11 cellular contexts compared by ENCODE assay signal in the genomic region with DNA sequence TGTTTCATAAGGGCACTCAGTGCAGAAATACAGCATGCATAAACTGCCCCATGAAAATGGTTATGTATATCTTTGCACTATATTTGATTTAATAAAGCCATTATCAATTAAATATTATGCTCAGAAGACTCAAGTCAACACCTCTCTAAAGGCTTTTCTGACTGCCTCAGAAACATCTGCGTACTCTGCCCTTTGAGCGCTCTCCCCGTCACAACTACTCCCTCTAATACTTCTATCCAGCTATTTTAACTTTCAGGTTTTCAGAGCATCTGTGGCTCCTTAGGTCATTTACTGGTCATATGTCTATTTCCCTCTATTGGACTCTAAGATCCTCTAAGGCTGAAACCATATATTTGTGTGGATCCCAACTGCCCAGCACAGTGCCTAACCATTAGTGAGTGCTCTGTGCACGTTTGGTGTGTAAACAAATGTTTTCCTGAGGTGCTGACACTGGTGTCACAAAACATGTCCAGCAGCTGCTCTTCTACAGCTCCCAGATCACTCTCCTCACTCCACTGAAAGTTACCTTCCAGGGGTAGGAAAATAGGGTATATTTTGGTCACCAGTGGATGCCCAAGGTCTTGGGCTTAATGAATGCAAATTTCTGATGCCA.
DNase-seq lines count a peak whose midpoint lies in the region; ATAC-seq, FAIRE-seq and TF ChIP-seq lines count a peak whose summit lies in the region.
"Had no signal": no experiment of that assay in that cellular context is flagged by ENCODE, and none has a peak within 500 bp of the region (broad histone marks: within the 10 kb centered on the region; RNA-seq: fewer than 3 reads in every experiment).

No MANE protein-coding gene starts in this region.

- peak overlapping the region; percentile 58 to 74 for H3K27ac ChIP-seq in prostate gland
- no peak overlapping the region for H3K27ac ChIP-seq in GM23338 (ENCODE audit: low read depth)

- H3K9me3 Mint-ChIP-seq in glutamatergic neuron (ENCODE audit: unreplicated experiment) = no peaks in the 10 kb centered on the region
- H3K9me3 Mint-ChIP-seq in GM23338 = no peaks in the 10 kb centered on the region

- H3K27ac Mint-ChIP-seq in glutamatergic neuron (ENCODE audit: unreplicated experiment) = peak overlapping the region; percentile 82
- no peak overlapping the region for H3K27ac Mint-ChIP-seq in GM23338

- no peak for TF ChIP-seq POLR2A in prostate gland (IDR thresholded peaks at IDR 0.05)

- H3K4me3 Mint-ChIP-seq in glutamatergic neuron (ENCODE audit: unreplicated experiment) = no peak overlapping the region
- H3K4me3 Mint-ChIP-seq in GM23338 = no peak overlapping the region

- 79% methylated on average over 4 of the region's 4 CpGs for WGBS in prostate gland

- H3K4me1 ChIP-seq in Loucy (ENCODE audit: insufficient read depth, low read length, poor library complexity, severe bottlenecking) = peaks cover 32% of the 10 kb centered on the region
- H3K4me1 ChIP-seq in prostate gland (replicated peaks) = peaks cover 15% of the 10 kb centered on the region
- peaks cover 10% of the 10 kb centered on the region for H3K4me1 ChIP-seq in GM23338 (ENCODE audit: insufficient read depth)
- H3K4me1 ChIP-seq: BE2C had no signal

- H3F3A ChIP-seq in Loucy (ENCODE audit: low read depth) = no peaks in the 10 kb centered on the region
- H3F3A ChIP-seq in GM23338 (replicated peaks; ENCODE audit: low read depth) = no peaks in the 10 kb centered on the region

- no peaks in the 10 kb centered on the region for H3K36me3 Mint-ChIP-seq in glutamatergic neuron (ENCODE audit: unreplicated experiment)
- H3K36me3 Mint-ChIP-seq in GM23338 (ENCODE audit: low read depth) = no peaks in the 10 kb centered on the region

- no peak for ATAC-seq in GM23338

- TF ChIP-seq CTCF in Loucy (conservative IDR thresholded peaks at IDR 0.05; ENCODE audit: low read length) (no peak), glutamatergic neuron (IDR thresholded peaks at IDR 0.05; ENCODE audit: partially characterized antibody, unreplicated experiment) (no peak), prostate gland (IDR thresholded peaks at IDR 0.05) (no peak), GM23338 (conservative IDR thresholded peaks at IDR 0.05; ENCODE audit: low read depth in 2 of 2) (no peak), GM20000 (IDR thresholded peaks at IDR 0.05; ENCODE audit: extremely low read depth, missing control alignments) (no peak)

- H3K9me3 ChIP-seq in Loucy (ENCODE audit: insufficient read depth, low read depth, low read length) = no peaks in the 10 kb centered on the region
- no peaks in the 10 kb centered on the region for H3K9me3 ChIP-seq in prostate gland
- H3K9me3 ChIP-seq: BE2C had no signal

- H2AFZ ChIP-seq in Loucy (ENCODE audit: low read length) (no peak overlapping the region), GM23338 (no peak overlapping the region)

- H3K9me2 ChIP-seq in Loucy (replicated peaks; ENCODE audit: low read depth, low read length) (no peaks in the 10 kb centered on the region), GM23338 (ENCODE audit: insufficient read depth) (no peaks in the 10 kb centered on the region)

- no peaks in the 10 kb centered on the region for H4K20me1 ChIP-seq in Loucy (ENCODE audit: insufficient read depth, low read length, poor library complexity, severe bottlenecking)
- H4K20me1 ChIP-seq in GM23338 (replicated peaks; ENCODE audit: insufficient read depth) = no peaks in the 10 kb centered on the region

- H3K4me3 ChIP-seq in Loucy (ENCODE audit: low read length, poor library complexity, severe bottlenecking) (no peak overlapping the region), prostate gland (no peak overlapping the region), GM23338 (no peak overlapping the region)

- H3K4me2 ChIP-seq in Loucy (ENCODE audit: low read depth, low read length, poor library complexity, severe bottlenecking) (peak overlapping the region; percentile 60), GM23338 (no peak overlapping the region)

- peak; percentile 23 for FAIRE-seq in GM19239 (lab: Jason Lieb, UNC)

- H3K4me1 Mint-ChIP-seq in glutamatergic neuron (ENCODE audit: low read depth, unreplicated experiment) = peaks cover 21% of the 10 kb centered on the region
- peaks cover 15% of the 10 kb centered on the region for H3K4me1 Mint-ChIP-seq in GM23338

- DNase-seq in GM19239 (ENCODE audit: insufficient read length, low spot score) (no peak), glutamatergic neuron (no peak), prostate gland (ENCODE audit: low spot score) (no peak), GM23338 (ENCODE audit: low spot score) (no peak), GM20000 (ENCODE audit: low spot score) (no peak), GOT3 (lab: John Stamatoyannopoulos, UW) (no peak)
- DNase-seq: BE2C, NCI-H1092, NCI-H1694, SHP77 had no signal

- no peak overlapping the region for H3K9ac ChIP-seq in Loucy (ENCODE audit: low read depth, low read length, poor library complexity, severe bottlenecking)

- intact Hi-C loops in prostate gland (cut with DNase I) = no loop called here

- H3K27me3 ChIP-seq in Loucy (ENCODE audit: insufficient read depth, low read length, poor library complexity, severe bottlenecking) (no peaks in the 10 kb centered on the region), prostate gland (replicated peaks; ENCODE audit: insufficient read depth) (no peaks in the 10 kb centered on the region), GM23338 (ENCODE audit: insufficient read depth) (no peaks in the 10 kb centered on the region)
- H3K27me3 ChIP-seq: BE2C had no signal

- H3K36me3 ChIP-seq in Loucy (ENCODE audit: insufficient read depth, low read length) = no peaks in the 10 kb centered on the region
- H3K36me3 ChIP-seq in prostate gland = no peaks in the 10 kb centered on the region
- H3K36me3 ChIP-seq in GM23338 (ENCODE audit: insufficient read depth) = no peaks in the 10 kb centered on the region
- H3K36me3 ChIP-seq: BE2C had no signal

- H3K27me3 Mint-ChIP-seq in glutamatergic neuron (ENCODE audit: unreplicated experiment) = peaks cover 2% of the 10 kb centered on the region
- no peaks in the 10 kb centered on the region for H3K27me3 Mint-ChIP-seq in GM23338 (ENCODE audit: insufficient read depth, low read depth, poor library complexity)

- no peaks in the 10 kb centered on the region for H3K79me2 ChIP-seq in Loucy (ENCODE audit: insufficient read depth, low read length)
- no peaks in the 10 kb centered on the region for H3K79me2 ChIP-seq in GM23338 (replicated peaks; ENCODE audit: insufficient read depth)

TF ChIP-seq in GM23338, 12 proteins besides CTCF, POLR2A, EP300 and RAD21 (continues in another document):
- TF ChIP-seq, protein P1, sequence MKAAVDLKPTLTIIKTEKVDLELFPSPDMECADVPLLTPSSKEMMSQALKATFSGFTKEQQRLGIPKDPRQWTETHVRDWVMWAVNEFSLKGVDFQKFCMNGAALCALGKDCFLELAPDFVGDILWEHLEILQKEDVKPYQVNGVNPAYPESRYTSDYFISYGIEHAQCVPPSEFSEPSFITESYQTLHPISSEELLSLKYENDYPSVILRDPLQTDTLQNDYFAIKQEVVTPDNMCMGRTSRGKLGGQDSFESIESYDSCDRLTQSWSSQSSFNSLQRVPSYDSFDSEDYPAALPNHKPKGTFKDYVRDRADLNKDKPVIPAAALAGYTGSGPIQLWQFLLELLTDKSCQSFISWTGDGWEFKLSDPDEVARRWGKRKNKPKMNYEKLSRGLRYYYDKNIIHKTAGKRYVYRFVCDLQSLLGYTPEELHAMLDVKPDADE (IDR thresholded peaks at IDR 0.05) = no peak
- no peak for TF ChIP-seq CREB1 (CRISPR knock-in tag; IDR thresholded peaks at IDR 0.05; ENCODE audit: low read depth)
- TF ChIP-seq ZNF331 (CRISPR knock-in tag; IDR thresholded peaks at IDR 0.05; ENCODE audit: low read depth) = no peak
- TF ChIP-seq, protein P2, sequence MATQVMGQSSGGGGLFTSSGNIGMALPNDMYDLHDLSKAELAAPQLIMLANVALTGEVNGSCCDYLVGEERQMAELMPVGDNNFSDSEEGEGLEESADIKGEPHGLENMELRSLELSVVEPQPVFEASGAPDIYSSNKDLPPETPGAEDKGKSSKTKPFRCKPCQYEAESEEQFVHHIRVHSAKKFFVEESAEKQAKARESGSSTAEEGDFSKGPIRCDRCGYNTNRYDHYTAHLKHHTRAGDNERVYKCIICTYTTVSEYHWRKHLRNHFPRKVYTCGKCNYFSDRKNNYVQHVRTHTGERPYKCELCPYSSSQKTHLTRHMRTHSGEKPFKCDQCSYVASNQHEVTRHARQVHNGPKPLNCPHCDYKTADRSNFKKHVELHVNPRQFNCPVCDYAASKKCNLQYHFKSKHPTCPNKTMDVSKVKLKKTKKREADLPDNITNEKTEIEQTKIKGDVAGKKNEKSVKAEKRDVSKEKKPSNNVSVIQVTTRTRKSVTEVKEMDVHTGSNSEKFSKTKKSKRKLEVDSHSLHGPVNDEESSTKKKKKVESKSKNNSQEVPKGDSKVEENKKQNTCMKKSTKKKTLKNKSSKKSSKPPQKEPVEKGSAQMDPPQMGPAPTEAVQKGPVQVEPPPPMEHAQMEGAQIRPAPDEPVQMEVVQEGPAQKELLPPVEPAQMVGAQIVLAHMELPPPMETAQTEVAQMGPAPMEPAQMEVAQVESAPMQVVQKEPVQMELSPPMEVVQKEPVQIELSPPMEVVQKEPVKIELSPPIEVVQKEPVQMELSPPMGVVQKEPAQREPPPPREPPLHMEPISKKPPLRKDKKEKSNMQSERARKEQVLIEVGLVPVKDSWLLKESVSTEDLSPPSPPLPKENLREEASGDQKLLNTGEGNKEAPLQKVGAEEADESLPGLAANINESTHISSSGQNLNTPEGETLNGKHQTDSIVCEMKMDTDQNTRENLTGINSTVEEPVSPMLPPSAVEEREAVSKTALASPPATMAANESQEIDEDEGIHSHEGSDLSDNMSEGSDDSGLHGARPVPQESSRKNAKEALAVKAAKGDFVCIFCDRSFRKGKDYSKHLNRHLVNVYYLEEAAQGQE (IDR thresholded peaks at IDR 0.05; ENCODE audit: unreplicated experiment) = no peak
- TF ChIP-seq EZH2phosphoT487 (IDR thresholded peaks at IDR 0.05; ENCODE audit: unreplicated experiment) = no peak
- TF ChIP-seq NANOG (IDR thresholded peaks at IDR 0.05; ENCODE audit: borderline replicate concordance) = no peak
- no peak for TF ChIP-seq POLR2AphosphoS5 (IDR thresholded peaks at IDR 0.05; ENCODE audit: low read depth)
